28 cellular contexts compared by ENCODE assay signal in genomic region chr19:29429581-29429980, GRCh38.
"Had no signal": no experiment of that assay in that cellular context is flagged by ENCODE, and none has a peak within 500 bp of the region (broad histone marks: within the 10 kb centered on the region; RNA-seq: fewer than 3 reads in every experiment).

No MANE protein-coding gene starts in this region.

- DNase-seq: dermis blood vessel endothelial cell; effector CD4-positive, alpha-beta T cell; effector memory CD4-positive, alpha-beta T cell; erythroblast; esophagus squamous epithelium; foreskin fibroblast; foreskin melanocyte; gastrocnemius medialis; glutamatergic neuron; head of caudate nucleus; heart right ventricle; hippocampal formation; kidney glomerular epithelial cell; left colon; left ventricle myocardium inferior; lower lobe of right lung; mesenchymal stem cell; mucosa of descending colon; naive B cell had no signal

- FAIRE-seq: colon, endothelial cell of umbilical vein, islet of Langerhans, keratinocyte had no signal

- H3K9me3 ChIP-seq: esophagus squamous epithelium, gastrocnemius medialis, lower lobe of right lung, mucosa of descending colon had no signal

- ATAC-seq: esophagus mucosa, gastrocnemius medialis, left colon, left lobe of liver, lower lobe of right lung, mucosa of descending colon had no signal

- H3K27me3 ChIP-seq: dorsolateral prefrontal cortex, gastrocnemius medialis had no signal

- H3K4me3 ChIP-seq: coronary artery, dorsolateral prefrontal cortex, esophagus squamous epithelium, gastrocnemius medialis, heart right ventricle, left ventricle myocardium inferior, lower lobe of right lung, mucosa of descending colon had no signal

- H3K27ac ChIP-seq: coronary artery, dorsolateral prefrontal cortex, epithelial cell of prostate, esophagus squamous epithelium, gastrocnemius medialis, heart right ventricle, left ventricle myocardium inferior, lower lobe of right lung had no signal

- H3K36me3 ChIP-seq: esophagus squamous epithelium, gastrocnemius medialis, heart right ventricle, left ventricle myocardium inferior, lower lobe of right lung had no signal

- H3K4me1 ChIP-seq: esophagus squamous epithelium, gastrocnemius medialis, heart right ventricle, left ventricle myocardium inferior, lower lobe of right lung had no signal
